ENCODE assay signal across 25 cellular contexts in genomic region chr10:96924861-96925260, GRCh38.
"Had no signal": no experiment of that assay in that cellular context is flagged by ENCODE, and none has a peak within 500 bp of the region (broad histone marks: within the 10 kb centered on the region; RNA-seq: fewer than 3 reads in every experiment).

No MANE protein-coding gene starts in this region.

- H3K4me2 ChIP-seq: neural progenitor cell, smooth muscle cell had no signal

- H3K27me3 ChIP-seq: neural progenitor cell, neutrophil, right atrium auricular region, right lobe of liver, stomach, testis, thyroid gland, transverse colon, upper lobe of left lung, vagina had no signal

- H3K9me3 ChIP-seq: left ventricle myocardium inferior, neutrophil, right atrium auricular region, right lobe of liver, stomach, testis, thyroid gland, transverse colon, upper lobe of left lung, vagina had no signal

- H2AFZ ChIP-seq: neural progenitor cell had no signal

- H3K9ac ChIP-seq: neural progenitor cell had no signal

- ATAC-seq: natural killer cell; right lobe of liver; stimulated activated memory B cell treated with anti-CD40 and anti-IgM and Interleukin-4, amounts not matched to agents 10 μg/mL and 1 μg/mL and 100 μg/mL, for 72 hours; stimulated activated naive CD8-positive, alpha-beta T cell treated with anti-CD3 and anti-CD28 coated beads, Interleukin-15, Interleukin-2, amounts not matched to agents 100 U/mL and 50 U/mL, for 24 hours had no signal

- H3K27ac ChIP-seq: left ventricle myocardium inferior, neural progenitor cell, neutrophil, right atrium auricular region, right lobe of liver, stomach, testis, thyroid gland, transverse colon, upper lobe of left lung, vagina had no signal

- DNase-seq: islet precursor cell; left ventricle myocardium inferior; mesendoderm; naive B cell; natural killer cell; nephron progenitor cell; occipital lobe; right lobe of liver; stimulated activated CD4-positive, alpha-beta T cell treated with anti-CD3 and anti-CD28 coated beads, Interleukin-1b, Interleukin-23, amount 100 ng/mL, for 48 hours; stimulated activated CD4-positive, alpha-beta T cell treated with anti-CD3 and anti-CD28 coated beads, Interleukin-2, amount 100 ng/mL, for 48 hours; stimulated activated CD4-positive, alpha-beta T cell treated with anti-CD3 and anti-CD28 coated beads, Interleukin-4, amount 100 ng/mL, for 4 hours; stimulated activated CD8-positive, alpha-beta memory T cell treated with anti-CD3 and anti-CD28 coated beads, Interleukin-4, amount 100 ng/mL, for 48 hours; stimulated activated naive CD8-positive, alpha-beta T cell treated with anti-CD3 and anti-CD28 coated beads, Interleukin-15, Interleukin-2, amounts not matched to agents 100 U/mL and 50 U/mL, for 24 hours; stomach; testis; thyroid gland; transverse colon; upper lobe of left lung had no signal

- H3K4me1 ChIP-seq: neural progenitor cell, right lobe of liver, testis, transverse colon, vagina had no signal

- H3K4me3 ChIP-seq: left ventricle myocardium inferior, lung, neural progenitor cell, right atrium auricular region, right lobe of liver, smooth muscle cell, stomach, testis, thyroid gland, transverse colon, upper lobe of left lung, vagina had no signal

- H3K36me3 ChIP-seq: left ventricle myocardium inferior, neutrophil, right atrium auricular region, right lobe of liver, thyroid gland, transverse colon, upper lobe of left lung had no signal
